ENCODE assay signal across 1 cellular context in the genomic region with DNA sequence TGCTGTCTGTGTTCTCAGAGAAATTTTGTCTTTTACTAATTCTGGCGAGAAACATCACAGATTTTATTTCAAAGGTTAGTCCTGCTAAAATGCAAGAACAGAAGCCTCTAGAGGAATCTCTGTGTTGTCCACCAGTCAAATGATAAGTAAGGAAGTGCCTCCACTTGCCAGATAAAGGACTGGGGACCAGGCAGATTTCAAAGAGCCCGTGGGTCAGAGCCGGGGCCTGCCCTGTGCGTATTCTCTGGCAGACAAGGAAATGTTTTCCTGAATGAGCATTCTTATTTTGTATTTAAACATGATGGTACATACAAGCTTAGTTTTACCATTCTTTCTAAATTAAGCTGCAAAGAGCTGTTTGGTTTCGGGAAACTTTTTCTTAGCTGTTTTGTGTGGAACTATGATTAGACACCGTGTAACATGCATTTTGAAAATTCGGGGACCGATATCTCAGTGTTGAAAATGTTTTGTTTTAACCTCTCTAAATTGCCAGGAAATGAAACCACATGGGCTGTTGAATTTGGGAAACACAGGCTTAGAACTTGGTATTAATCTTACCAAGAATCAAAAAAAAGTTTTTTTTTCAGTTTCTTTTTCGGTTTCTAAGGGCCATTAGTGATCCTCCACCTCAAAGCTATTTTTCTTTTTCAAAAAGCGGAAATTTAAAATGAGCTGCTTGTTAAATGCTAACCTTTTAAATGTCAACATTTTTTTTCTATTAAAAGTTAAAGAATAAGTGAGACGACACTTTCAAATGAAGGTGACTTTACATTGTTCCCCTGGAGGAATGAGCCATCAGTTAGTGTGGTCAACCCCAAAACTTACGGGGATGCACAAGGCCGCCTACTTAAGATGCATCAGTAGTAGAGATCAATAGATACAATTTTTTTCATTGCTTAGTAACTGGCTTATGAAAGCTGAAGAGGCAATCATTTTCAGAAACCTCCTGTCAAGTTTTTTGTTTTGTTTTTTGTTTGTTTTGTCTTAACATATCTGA.
TF ChIP-seq lines count a peak whose summit lies in the region.

No MANE protein-coding gene starts in this region.

TF ChIP-seq in SK-N-SH treated with all-trans-retinoic acid at 6 μM for 48 hours, 23 proteins besides CTCF, POLR2A, EP300 and RAD21 (continued from another document):
- TF ChIP-seq CREB5 (CRISPR knock-in tag; IDR thresholded peaks at IDR 0.05; ENCODE audit: low read depth) = no peak
- TF ChIP-seq SNAI2 (CRISPR knock-in tag; IDR thresholded peaks at IDR 0.05) = no peak
